17 cellular contexts compared by ENCODE assay signal in the genomic region with DNA sequence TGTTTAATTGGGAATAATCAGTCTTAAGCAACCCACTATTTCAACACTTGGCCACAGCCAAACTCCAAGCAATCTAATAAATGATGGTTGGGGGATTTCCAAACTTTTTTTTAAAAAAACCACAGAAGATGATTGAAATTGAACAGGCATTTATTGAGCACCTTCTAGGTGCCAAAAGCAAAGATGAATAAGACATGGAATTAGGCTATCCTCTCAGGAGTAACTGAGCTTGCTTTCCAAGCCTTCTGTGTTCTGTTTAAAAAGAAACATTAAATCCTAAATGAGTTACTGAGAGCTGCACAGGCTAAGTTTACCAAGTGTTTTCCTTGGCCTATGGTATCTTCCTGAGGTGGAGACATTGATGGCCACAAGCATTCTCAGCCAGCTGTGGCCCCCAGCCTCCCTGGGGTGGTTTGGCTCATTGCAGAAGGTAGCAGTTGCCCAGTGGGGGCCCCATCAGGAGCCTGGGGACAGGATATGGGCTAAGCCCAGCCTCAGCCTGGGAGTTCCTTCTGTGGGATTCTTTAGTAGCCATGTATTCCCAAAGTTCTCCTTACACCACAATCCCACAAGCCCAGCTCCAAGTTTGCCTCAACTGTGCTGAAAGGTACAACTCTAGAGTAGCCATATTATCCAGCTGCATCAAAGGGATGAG.
"Had no signal": no experiment of that assay in that cellular context is flagged by ENCODE, and none has a peak within 500 bp of the region (broad histone marks: within the 10 kb centered on the region; RNA-seq: fewer than 3 reads in every experiment).

No MANE protein-coding gene starts in this region.

- H3K36me3 ChIP-seq: right lobe of liver, thyroid gland had no signal

- ATAC-seq: esophagus mucosa; foreskin keratinocyte; left colon; left ventricle myocardium superior; naive thymus-derived CD4-positive, alpha-beta T cell; psoas muscle; right lobe of liver had no signal

- H3K27ac ChIP-seq: foreskin keratinocyte, psoas muscle, right lobe of liver, thyroid gland had no signal

- H3K27me3 ChIP-seq: foreskin keratinocyte, right lobe of liver, thyroid gland had no signal

- H3K4me1 ChIP-seq: foreskin keratinocyte, psoas muscle, right lobe of liver had no signal

- DNase-seq: effector memory CD4-positive, alpha-beta T cell; foreskin keratinocyte; kidney; left colon; left ventricle myocardium superior; mesendoderm; naive thymus-derived CD4-positive, alpha-beta T cell; nephron progenitor cell; psoas muscle; retina; right lobe of liver; stimulated activated CD4-positive, alpha-beta T cell treated with anti-CD3 and anti-CD28 coated beads, Interleukin-2, amount 100 ng/mL, for 24 hours; stimulated activated CD4-positive, alpha-beta T cell treated with anti-CD3 and anti-CD28 coated beads, Interleukin-4, amount 100 ng/mL, for 4 hours; stimulated activated naive CD4-positive, alpha-beta T cell; thyroid gland had no signal

- H3K4me3 ChIP-seq: lung, psoas muscle, right lobe of liver, thyroid gland had no signal

- H3K9me3 ChIP-seq: psoas muscle, right lobe of liver, thyroid gland had no signal
